Comparison of ENCODE assay signal across 22 cellular contexts in genomic region chr11:103631841-103632240, GRCh38.
"Had no signal": no experiment of that assay in that cellular context is flagged by ENCODE, and none has a peak within 500 bp of the region (broad histone marks: within the 10 kb centered on the region; RNA-seq: fewer than 3 reads in every experiment).

No MANE protein-coding gene starts in this region.

- H3K27ac ChIP-seq: adrenal gland, dorsolateral prefrontal cortex, tibial nerve, uterus had no signal

- H3K27me3 Mint-ChIP-seq: memory B cell had no signal

- H3K4me3 Mint-ChIP-seq: activated CD4-positive, alpha-beta memory T cell treated with anti-CD3 and anti-CD28 coated beads, Interleukin-2, amount 10 ng/mL, durations not matched to agents 7 days and 5 days; activated naive CD4-positive, alpha-beta T cell treated with anti-CD3 and anti-CD28 coated beads, Interleukin-2, amount 50 U/mL, for 24 hours; activated T-cell treated with anti-CD3 and anti-CD28 coated beads, Interleukin-2, amount 50 U/mL, for 4 hours; memory B cell; naive thymus-derived CD4-positive, alpha-beta T cell; WTC11 had no signal

- H3K4me1 Mint-ChIP-seq: activated CD4-positive, alpha-beta memory T cell treated with anti-CD3 and anti-CD28 coated beads, Interleukin-2, amount 10 ng/mL, durations not matched to agents 7 days and 5 days; activated naive CD4-positive, alpha-beta T cell treated with anti-CD3 and anti-CD28 coated beads, Interleukin-2, amount 50 U/mL, for 24 hours; memory B cell had no signal

- H3K9me3 Mint-ChIP-seq: activated CD4-positive, alpha-beta memory T cell treated with anti-CD3 and anti-CD28 coated beads, Interleukin-2, amount 10 ng/mL, durations not matched to agents 7 days and 5 days; activated naive CD4-positive, alpha-beta T cell treated with anti-CD3 and anti-CD28 coated beads, Interleukin-2, amount 50 U/mL, for 24 hours; activated T-cell treated with anti-CD3 and anti-CD28 coated beads, Interleukin-2, amount 50 U/mL, for 4 hours; memory B cell had no signal

- H3K27me3 ChIP-seq: adrenal gland, dorsolateral prefrontal cortex, tibial nerve, uterus had no signal

- H3K4me1 ChIP-seq: adrenal gland, left ventricle myocardium inferior, uterus had no signal

- H3K4me3 ChIP-seq: adrenal gland, dorsolateral prefrontal cortex, left ventricle myocardium inferior, mucosa of descending colon, tibial nerve, uterus had no signal

- H3K9me3 ChIP-seq: adrenal gland, left ventricle myocardium inferior, mucosa of descending colon, tibial nerve, uterus had no signal

- H3K27ac Mint-ChIP-seq: activated CD4-positive, alpha-beta memory T cell treated with anti-CD3 and anti-CD28 coated beads, Interleukin-2, amount 10 ng/mL, durations not matched to agents 7 days and 5 days; activated naive CD4-positive, alpha-beta T cell treated with anti-CD3 and anti-CD28 coated beads, Interleukin-2, amount 50 U/mL, for 24 hours; memory B cell; naive thymus-derived CD4-positive, alpha-beta T cell; WTC11 had no signal

- H3K36me3 ChIP-seq: adrenal gland, left ventricle myocardium inferior, tibial nerve, uterus had no signal

- H3K36me3 Mint-ChIP-seq: activated naive CD4-positive, alpha-beta T cell treated with anti-CD3 and anti-CD28 coated beads, Interleukin-2, amount 50 U/mL, for 24 hours; memory B cell; naive thymus-derived CD4-positive, alpha-beta T cell had no signal

- FAIRE-seq: kidney, TTC549 had no signal

- DNase-seq: activated CD4-positive, alpha-beta memory T cell treated with anti-CD3 and anti-CD28 coated beads, Interleukin-2, amount 10 ng/mL, durations not matched to agents 7 days and 5 days; activated CD4-positive, alpha-beta T cell treated with anti-CD3 and anti-CD28 coated beads for 4 hours; activated effector memory CD4-positive, alpha-beta T cell treated with anti-CD3 and anti-CD28 coated beads, Interleukin-2, amount 50 U/mL, for 16 hours; activated T-cell treated with anti-CD3 and anti-CD28 coated beads, Interleukin-2, amount 50 U/mL, for 4 hours; adrenal gland; dorsolateral prefrontal cortex; glutamatergic neuron; hypothalamus; kidney; left ventricle myocardium inferior; mucosa of descending colon; naive thymus-derived CD4-positive, alpha-beta T cell; posterior cingulate gyrus; stimulated activated CD4-positive, alpha-beta T cell treated with anti-CD3 and anti-CD28 coated beads, Interleukin-15, amount 100 ng/mL, for 24 hours; stimulated activated CD4-positive, alpha-beta T cell treated with anti-CD3 and anti-CD28 coated beads, Interleukin-4, amount 100 ng/mL, for 1 hour; stimulated activated naive CD4-positive, alpha-beta T cell; uterus had no signal
